Comparison of ENCODE assay signal across 12 cellular contexts in genomic region chr1:41806472-41807155, GRCh38.
DNase-seq lines count a peak whose midpoint lies in the region; ATAC-seq, FAIRE-seq and TF ChIP-seq lines count a peak whose summit lies in the region.
"Had no signal": no experiment of that assay in that cellular context is flagged by ENCODE, and none has a peak within 500 bp of the region (broad histone marks: within the 10 kb centered on the region; RNA-seq: fewer than 3 reads in every experiment).

No MANE protein-coding gene starts in this region.

- H3K9me3 ChIP-seq in GM12878 (replicated peaks; ENCODE audit: control insufficient read depth, insufficient read depth, low read length), result no peaks in the 10 kb centered on the region
- H3K9me3 ChIP-seq: stomach had no signal

- TF ChIP-seq POLR2A in GM12878 (IDR thresholded peaks at IDR 0.05; ENCODE audit: low read depth, low read length), result no peak

- peaks cover 86% of the 10 kb centered on the region for H3K4me1 Mint-ChIP-seq in activated CD4-positive, alpha-beta T cell treated with anti-CD3 and anti-CD28 coated beads, Interleukin-2, amount 10 ng/mL, durations not matched to agents 24 days and 14 days
- H3K4me1 Mint-ChIP-seq in osteocyte (ENCODE audit: unreplicated experiment), result no peaks in the 10 kb centered on the region

- H3K36me3 Mint-ChIP-seq in activated CD4-positive, alpha-beta T cell treated with anti-CD3 and anti-CD28 coated beads, Interleukin-2, amount 10 ng/mL, durations not matched to agents 24 days and 14 days (ENCODE audit: low read depth), result peaks cover 11% of the 10 kb centered on the region
- no peaks in the 10 kb centered on the region for H3K36me3 Mint-ChIP-seq in osteocyte (ENCODE audit: unreplicated experiment)

- peak overlapping the region; percentile 45; the same call in 1 of the 2 replicates for H3K4me3 ChIP-seq in GM12878
- H3K4me3 ChIP-seq: stomach had no signal

- H3K4me3 Mint-ChIP-seq in activated CD4-positive, alpha-beta T cell treated with anti-CD3 and anti-CD28 coated beads, Interleukin-2, amount 10 ng/mL, durations not matched to agents 24 days and 14 days, result peak overlapping the region; percentile 76
- no peak overlapping the region for H3K4me3 Mint-ChIP-seq in osteocyte (ENCODE audit: unreplicated experiment)
- H3K4me3 Mint-ChIP-seq: nephron had no signal

- no peaks in the 10 kb centered on the region for H3K9me3 Mint-ChIP-seq in activated CD4-positive, alpha-beta T cell treated with anti-CD3 and anti-CD28 coated beads, Interleukin-2, amount 10 ng/mL, durations not matched to agents 24 days and 14 days
- H3K9me3 Mint-ChIP-seq in osteocyte (ENCODE audit: unreplicated experiment), result no peaks in the 10 kb centered on the region
- H3K9me3 Mint-ChIP-seq: nephron had no signal

- H3K9ac ChIP-seq in GM12878 (ENCODE audit: control insufficient read depth, insufficient read depth, low read length), result 0 out of 2 replicates have a peak overlapping the region, but pooled peaks have one; percentile 7

- in situ Hi-C loops in GM12878 (cut with MboI), result no loop called here

- no peaks in the 10 kb centered on the region for H3K27me3 Mint-ChIP-seq in activated CD4-positive, alpha-beta T cell treated with anti-CD3 and anti-CD28 coated beads, Interleukin-2, amount 10 ng/mL, durations not matched to agents 24 days and 14 days
- no peaks in the 10 kb centered on the region for H3K27me3 Mint-ChIP-seq in osteocyte (ENCODE audit: unreplicated experiment)

- peak overlapping the region; percentile 63; the same call in 1 of the 2 replicates for H3K27ac ChIP-seq in GM12878 (ENCODE audit: control insufficient read depth, insufficient read depth)
- H3K27ac ChIP-seq: stomach had no signal

- TF ChIP-seq EP300 in GM12878 (IDR thresholded peaks at IDR 0.05; ENCODE audit: borderline replicate concordance in 1 of 2, control insufficient read depth in 1 of 2, low read depth in 2 of 2, low read length in 2 of 2), result peak in 1 of 2 experiments; percentile 28; a peak in 1 of 4 replicates

- H4K20me1 ChIP-seq in GM12878 (ENCODE audit: control insufficient read depth, insufficient read depth), result no peaks in the 10 kb centered on the region

- TSS peak; percentile 66 for BruUV-seq in GM12878 (replicated peaks; lab: Mats Ljungman, UMichigan)

- H3K4me1 ChIP-seq in GM12878 (ENCODE audit: control insufficient read depth, insufficient read depth, low read length), result peaks cover 86% of the 10 kb centered on the region

- CTCF ChIA-PET in GM12878 (lab: Yijun Ruan, JAX), result interaction anchor here (1.5 kb wide), 1 partner anchor 52 kb away, joined by 5 read pairs; no protein-coding TSS in a partner anchor

- DNase-seq in activated CD4-positive, alpha-beta T cell treated with anti-CD3 and anti-CD28 coated beads, Interleukin-2, amount 10 ng/mL, durations not matched to agents 24 days and 14 days, result peak; percentile 86
- DNase-seq in GM12878 (ENCODE audit: low read depth, low spot score) (no peak), NCI-H226 (no peak), osteocyte (ENCODE audit: extremely low spot score, unreplicated experiment) (no peak), NCI-H345 treated with DMSO at 0.1 percent for 48 hours (lab: John Stamatoyannopoulos, UW; ENCODE audit: unreplicated experiment) (no peak), AG08395 (ENCODE audit: low spot score) (no peak)
- peak; percentile 80 to 84 for DNase-seq in stimulated activated CD8-positive, alpha-beta memory T cell treated with anti-CD3 and anti-CD28 coated beads, Interleukin-7, amount 100 ng/mL, for 4 hours (ENCODE audit: low read depth in 2 of 2)
- DNase-seq: hippocampal formation, stomach had no signal

- H3K79me2 ChIP-seq in GM12878 (ENCODE audit: control insufficient read depth, insufficient read depth, low read length), result 0 out of 2 replicates have a peak, but pooled peaks cover 3% of the 10 kb centered on the region

- no peak overlapping the region; the same call in 1 of the 2 replicates for H2AFZ ChIP-seq in GM12878 (ENCODE audit: control insufficient read depth, low read depth, low read length)

- ATAC-seq in GM19351 (IDR thresholded peaks at IDR 0.05; ENCODE audit: unreplicated experiment), result peak; percentile 50
- peak; percentile 60 for ATAC-seq in GM12878

- TF ChIP-seq RAD21 in GM12878 (IDR thresholded peaks at IDR 0.05; ENCODE audit: insufficient read depth, low read depth, low read length), result no peak

- POLR2A ChIA-PET in GM12878 (lab: Charles Lee), result interaction anchor here (0.5 to 5.4 kb wide), 4 partner anchors 51 to 297 kb away, joined by 3 to 33 read pairs (median 3); no protein-coding TSS in a partner anchor

- FAIRE-seq in GM12878 (lab: Jason Lieb, UNC), result no peak
- FAIRE-seq: G401.6 had no signal

- peak overlapping the region; percentile 91 for H3K27ac Mint-ChIP-seq in activated CD4-positive, alpha-beta T cell treated with anti-CD3 and anti-CD28 coated beads, Interleukin-2, amount 10 ng/mL, durations not matched to agents 24 days and 14 days
- H3K27ac Mint-ChIP-seq in osteocyte (ENCODE audit: unreplicated experiment), result no peak overlapping the region
- H3K27ac Mint-ChIP-seq: nephron had no signal

- no peaks in the 10 kb centered on the region for H3K27me3 ChIP-seq in GM12878 (replicated peaks in 1 of 2; ENCODE audit: control insufficient read depth in 2 of 2, insufficient read depth in 2 of 2, low read length in 1 of 2)
- H3K27me3 ChIP-seq: stomach had no signal

- H3K4me2 ChIP-seq in GM12878 (ENCODE audit: control insufficient read depth, insufficient read depth), result peak overlapping the region; percentile 70

- SMC1A ChIA-PET in GM12878 (lab: Charles Lee; ENCODE audit: uncharacterized antibody, unreplicated experiment), result interaction anchor here (0.8 to 2.3 kb wide), 5 partner anchors 15 to 232 kb away, joined by 3 to 7 read pairs (median 4); no protein-coding TSS in a partner anchor

- no peaks in the 10 kb centered on the region for H3K36me3 ChIP-seq in GM12878 (ENCODE audit: control insufficient read depth in 2 of 2, insufficient read depth in 2 of 2, low read length in 1 of 2)
- H3K36me3 ChIP-seq: stomach had no signal

- 1% methylated on average over 17 of the region's 17 CpGs for WGBS in GM12878 (ENCODE audit: insufficient coverage, insufficient replicate concordance, low lambda C conversion rate, missing lambda C conversion rate)

- RAD21 ChIA-PET in GM12878 (lab: Charles Lee; ENCODE audit: unreplicated experiment), result interaction anchor here (0.9 to 8.5 kb wide), 9 partner anchors 14 to 149 kb away, joined by 3 to 61 read pairs (median 4); no protein-coding TSS in a partner anchor

- intact Hi-C loops in activated CD4-positive, alpha-beta T cell treated with anti-CD3 and anti-CD28 coated beads, Interleukin-2, amount 10 ng/mL, durations not matched to agents 24 days and 14 days (cut with micrococcal nuclease), result loop anchor here (1.0 to 5.0 kb wide), 6 partner anchors 14 to 231 kb away; no protein-coding TSS in a partner anchor
- intact Hi-C loops in GM12878 (cut with micrococcal nuclease; ENCODE audit: unreplicated experiment), result loop anchor here (2.0 to 5.0 kb wide), 4 partner anchors 54 to 226 kb away; no protein-coding TSS in a partner anchor

- TF ChIP-seq CTCF in GM12878 (IDR thresholded peaks at IDR 0.05 in 2 of 3, conservative IDR thresholded peaks at IDR 0.05 in 1 of 3; ENCODE audit: control insufficient read depth in 2 of 3, extremely low read depth in 1 of 3, insufficient read depth in 1 of 3, low read depth in 3 of 3, low read length in 3 of 3) (no peak), osteocyte (IDR thresholded peaks at IDR 0.05) (no peak)

TF ChIP-seq in GM12878, 131 proteins besides CTCF, POLR2A, EP300 and RAD21 (continues in another document):
- TF ChIP-seq SREBF1 (IDR thresholded peaks at IDR 0.05; ENCODE audit: low read length) (no peak), KLF5 (IDR thresholded peaks at IDR 0.05; ENCODE audit: partially characterized antibody) (no peak), ATF7 (IDR thresholded peaks at IDR 0.05; ENCODE audit: low read depth) (peak; percentile 87), TARDBP (IDR thresholded peaks at IDR 0.05; ENCODE audit: borderline replicate concordance) (no peak), CBX5 (IDR thresholded peaks at IDR 0.05; ENCODE audit: low read depth) (no peak), ASH2L (IDR thresholded peaks at IDR 0.05; ENCODE audit: borderline replicate concordance, low read depth) (no peak), ZZZ3 (IDR thresholded peaks at IDR 0.05; ENCODE audit: control insufficient read depth, insufficient read length, low read depth) (no peak), WRNIP1 (IDR thresholded peaks at IDR 0.05; ENCODE audit: borderline replicate concordance, low read depth, low read length) (no peak), IRF5 (IDR thresholded peaks at IDR 0.05; ENCODE audit: borderline replicate concordance) (no peak), CHD2 (IDR thresholded peaks at IDR 0.05; ENCODE audit: borderline replicate concordance, low read depth, low read length) (peak; percentile 36; the same call in 1 of the 2 replicates)
- TF ChIP-seq, protein P1, sequence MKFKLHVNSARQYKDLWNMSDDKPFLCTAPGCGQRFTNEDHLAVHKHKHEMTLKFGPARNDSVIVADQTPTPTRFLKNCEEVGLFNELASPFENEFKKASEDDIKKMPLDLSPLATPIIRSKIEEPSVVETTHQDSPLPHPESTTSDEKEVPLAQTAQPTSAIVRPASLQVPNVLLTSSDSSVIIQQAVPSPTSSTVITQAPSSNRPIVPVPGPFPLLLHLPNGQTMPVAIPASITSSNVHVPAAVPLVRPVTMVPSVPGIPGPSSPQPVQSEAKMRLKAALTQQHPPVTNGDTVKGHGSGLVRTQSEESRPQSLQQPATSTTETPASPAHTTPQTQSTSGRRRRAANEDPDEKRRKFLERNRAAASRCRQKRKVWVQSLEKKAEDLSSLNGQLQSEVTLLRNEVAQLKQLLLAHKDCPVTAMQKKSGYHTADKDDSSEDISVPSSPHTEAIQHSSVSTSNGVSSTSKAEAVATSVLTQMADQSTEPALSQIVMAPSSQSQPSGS (IDR thresholded peaks at IDR 0.05; ENCODE audit: low read length), result peak; percentile 73; the same call in 1 of the 2 replicates

Comparison
In these comparisons a context has a peak if more than half of its experiments do, and no peak if none do; other contexts are left out.
1. DNase-seq: peak in activated CD4-positive, alpha-beta T cell treated with anti-CD3 and anti-CD28 coated beads, Interleukin-2, amount 10 ng/mL, durations not matched to agents 24 days and 14 days (single experiment) and stimulated activated CD8-positive, alpha-beta memory T cell treated with anti-CD3 and anti-CD28 coated beads, Interleukin-7, amount 100 ng/mL, for 4 hours (2 of 2); none in GM12878 (single experiment), NCI-H226 (single experiment), osteocyte (single experiment), NCI-H345 treated with DMSO at 0.1 percent for 48 hours (single experiment) and AG08395 (single experiment).